19 cellular contexts compared by ENCODE assay signal in genomic region chr6:99165838-99166237, GRCh38.
DNase-seq lines count a peak whose midpoint lies in the region; ATAC-seq and FAIRE-seq lines count a peak whose summit lies in the region.
"Had no signal": no experiment of that assay in that cellular context is flagged by ENCODE, and none has a peak within 500 bp of the region (broad histone marks: within the 10 kb centered on the region; RNA-seq: fewer than 3 reads in every experiment).

No MANE protein-coding gene starts in this region.

- no peak for FAIRE-seq in GM19239 (lab: Jason Lieb, UNC)
- FAIRE-seq: HTR-8/SVneo had no signal

- DNase-seq in GM19239 (ENCODE audit: insufficient read length, low spot score) (no peak), cerebellum (ENCODE audit: low spot score) (no peak), NCI-H446 treated with DMSO at 0.1 percent for 48 hours (lab: John Stamatoyannopoulos, UW) (no peak), NCI-H345 (lab: John Stamatoyannopoulos, UW) (no peak)
- DNase-seq: activated CD8-positive, alpha-beta memory T cell treated with anti-CD3 and anti-CD28 coated beads, Interleukin-2, amount 10 ng/mL, durations not matched to agents 7 days and 5 days; activated naive CD4-positive, alpha-beta T cell treated with anti-CD3 and anti-CD28 coated beads, Interleukin-2, amount 10 ng/mL, durations not matched to agents 7 days and 5 days; body of pancreas; CD8-positive, alpha-beta memory T cell; effector CD4-positive, alpha-beta T cell; left lung; NCI-H1930; NCI-H526 treated with DMSO at 0.1 percent for 48 hours; Peyer's patch had no signal

- peak; percentile 94 for ATAC-seq in GM18511 (IDR thresholded peaks at IDR 0.05; ENCODE audit: unreplicated experiment)
- ATAC-seq in GM21367 (IDR thresholded peaks at IDR 0.05; ENCODE audit: unreplicated experiment): peak; percentile 78
- peak; percentile 78 for ATAC-seq in HG02798 (IDR thresholded peaks at IDR 0.05; ENCODE audit: poor library complexity, unreplicated experiment)
- ATAC-seq in HG03432 (IDR thresholded peaks at IDR 0.05; ENCODE audit: unreplicated experiment): peak; percentile 91
- ATAC-seq: activated CD8-positive, alpha-beta memory T cell treated with anti-CD3 and anti-CD28 coated beads, Interleukin-2, amount 10 ng/mL, durations not matched to agents 7 days and 5 days; body of pancreas; left lung; WTC11 had no signal
